In the genomic region with DNA sequence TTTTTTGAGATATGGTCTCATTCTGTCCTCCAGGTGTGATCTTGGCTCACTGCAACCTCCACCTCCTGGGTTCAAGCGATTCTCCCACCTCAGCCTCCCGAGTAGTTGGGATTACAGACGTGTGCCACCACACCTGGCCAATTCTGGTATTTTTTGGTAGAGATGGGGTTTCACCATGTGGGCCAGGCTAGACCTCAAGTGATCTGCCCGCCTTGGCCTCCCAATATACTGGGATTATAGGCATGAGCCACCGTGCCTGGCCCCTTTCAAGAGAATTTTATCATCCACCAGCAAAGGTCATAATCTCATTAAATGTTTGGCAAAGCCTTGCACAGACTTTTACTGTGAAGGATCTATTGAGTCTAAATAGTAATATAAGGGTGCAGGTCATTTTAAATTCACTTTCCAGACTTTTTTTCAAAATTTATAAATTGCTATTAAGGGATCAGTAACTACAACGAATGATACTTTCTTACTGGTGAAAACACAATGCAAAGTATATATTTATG, we compare ENCODE assay signal across 13 cellular contexts. TPM values are rescaled to one million over a fixed set of nuclear protein-coding genes. Genes with fewer than 3 reads are reported as not detected.
DNase-seq lines count a peak whose midpoint lies in the region; ATAC-seq, FAIRE-seq and TF ChIP-seq lines count a peak whose summit lies in the region.
"Had no signal": no experiment of that assay in that cellular context is flagged by ENCODE, and none has a peak within 500 bp of the region (broad histone marks: within the 10 kb centered on the region; RNA-seq: fewer than 3 reads in every experiment).

No MANE protein-coding gene starts in this region.

- no peak for FAIRE-seq in H1 (lab: Jason Lieb, UNC)

- no peak overlapping the region for H4K5ac ChIP-seq in H1 (ENCODE audit: insufficient read length, low read depth, low read length)

- no peak overlapping the region for H2BK15ac ChIP-seq in H1 (ENCODE audit: low read length)

- no peak overlapping the region for H3K18ac ChIP-seq in H1 (ENCODE audit: extremely low read depth, low read length)

- H2AK5ac ChIP-seq in H1 (ENCODE audit: low read depth, low read length): no peak overlapping the region

- no peak for DNase-seq in activated CD8-positive, alpha-beta memory T cell treated with anti-CD3 and anti-CD28 coated beads, Interleukin-2, amount 10 ng/mL, durations not matched to agents 7 days and 5 days
- DNase-seq in activated CD8-positive, alpha-beta memory T cell treated with anti-CD3 and anti-CD28 coated beads, Interleukin-2, amount 50 U/mL, for 4 hours: no peak
- DNase-seq in PC-3 (no peak), H1 (ENCODE audit: low read depth in 1 of 2, low spot score in 2 of 2) (no peak), gastrocnemius medialis (no peak), ACHN (no peak), DMS 273 treated with DMSO at 0.1 percent for 48 hours (lab: John Stamatoyannopoulos, UW) (no peak)
- DNase-seq: IMR-90; left ventricle myocardium superior; spleen; stimulated activated naive CD4-positive, alpha-beta T cell had no signal

- no peak overlapping the region for H2BK5ac ChIP-seq in H1 (ENCODE audit: low read depth, low read length)

- no peak for TF ChIP-seq CTCF in PC-3 (conservative IDR thresholded peaks at IDR 0.05; ENCODE audit: low read depth, low read length)
- no peak for TF ChIP-seq CTCF in H1 (IDR thresholded peaks at IDR 0.05; ENCODE audit: control extremely low read depth in 1 of 3, insufficient read depth in 1 of 3, low read depth in 1 of 3, low read length in 3 of 3)
- no peak for TF ChIP-seq CTCF in gastrocnemius medialis (IDR thresholded peaks at IDR 0.05 in 4 of 5, conservative IDR thresholded peaks at IDR 0.05 in 1 of 5)

- H3K9ac ChIP-seq in PC-3 (ENCODE audit: low read length) (peak overlapping the region; percentile 92; the same call in 1 of the 2 replicates), H1 (replicated peaks in 1 of 4; ENCODE audit: extremely low read depth in 1 of 4, low read depth in 3 of 4, low read length in 3 of 4) (no peak overlapping the region)

- BruUV-seq in PC-3 (replicated peaks; lab: Mats Ljungman, UMichigan): no TSS peak

- no peak overlapping the region for H2BK12ac ChIP-seq in H1 (ENCODE audit: low read depth, low read length)

- H3K27me3 Mint-ChIP-seq in activated CD8-positive, alpha-beta memory T cell treated with anti-CD3 and anti-CD28 coated beads, Interleukin-2, amount 10 ng/mL, durations not matched to agents 7 days and 5 days: no peaks in the 10 kb centered on the region

- H2BK120ac ChIP-seq in H1 (replicated peaks; ENCODE audit: low read depth, low read length): no peak overlapping the region

- H4K8ac ChIP-seq in H1 (ENCODE audit: extremely low read depth, insufficient read depth, low read length): no peak overlapping the region; the same call in 1 of the 2 replicates

- ATAC-seq in activated CD8-positive, alpha-beta memory T cell treated with anti-CD3 and anti-CD28 coated beads, Interleukin-2, amount 10 ng/mL, durations not matched to agents 7 days and 5 days: no peak
- no peak for ATAC-seq in PC-3
- no peak for ATAC-seq in gastrocnemius medialis
- ATAC-seq in HG02588 (IDR thresholded peaks at IDR 0.05; ENCODE audit: unreplicated experiment): no peak
- ATAC-seq: esophagus mucosa, left ventricle myocardium superior had no signal

- no peak for TF ChIP-seq EP300 in H1 (IDR thresholded peaks at IDR 0.05; ENCODE audit: borderline replicate concordance in 1 of 2, low read depth in 2 of 2, low read length in 2 of 2)

- no peaks in the 10 kb centered on the region for H3K9me2 ChIP-seq in PC-3 (replicated peaks; ENCODE audit: low read length)

- no peak overlapping the region for H2BK20ac ChIP-seq in H1 (ENCODE audit: low read length)

- CTCF ChIA-PET in activated CD8-positive, alpha-beta memory T cell treated with anti-CD3 and anti-CD28 coated beads, Interleukin-2, amount 10 ng/mL, durations not matched to agents 7 days and 5 days (lab: Charles Lee): interaction anchor here (2.0 kb wide), 1 partner anchor 87 kb away, joined by 9 read pairs; no protein-coding TSS in a partner anchor
- CTCF ChIA-PET in PC-3 (lab: Charles Lee) (no interaction called here), H1 (lab: Charles Lee; ENCODE audit: partially characterized antibody) (interaction anchor here (1.4 kb wide), 1 partner anchor 89 kb away, joined by 7 read pairs; no protein-coding TSS in a partner anchor)

- peaks cover 10% of the 10 kb centered on the region for H3K23me2 ChIP-seq in H1 (ENCODE audit: low read depth, low read length)

- H3K56ac ChIP-seq in H1 (replicated peaks; ENCODE audit: insufficient read length, low read depth, low read length): no peak overlapping the region

- H3K4me1 ChIP-seq in PC-3 (ENCODE audit: insufficient read depth, low read length) (peaks cover 24% of the 10 kb centered on the region), H1 (replicated peaks in 1 of 4; ENCODE audit: control insufficient read depth in 3 of 4, insufficient read depth in 4 of 4, low read length in 3 of 4) (peaks cover 0 to 6% (median 1%) of the 10 kb centered on the region in 4 experiments; a peak in 3 of 7 replicates), gastrocnemius medialis (peaks cover 53 to 66% of the 10 kb centered on the region in 2 donors)

- 74% methylated on average over 6 of the region's 6 CpGs; no CpG with 5 or more reads in 1 of the 2 experiments for WGBS in H1 (ENCODE audit: extremely low coverage in 1 of 2, insufficient coverage in 1 of 2, insufficient read length in 1 of 2, insufficient replicate concordance in 2 of 2, low coverage in 1 of 2, low lambda C conversion rate in 2 of 2, missing lambda C conversion rate in 1 of 2), 2 experiments

- no peaks in the 10 kb centered on the region for H3K9me3 Mint-ChIP-seq in activated CD8-positive, alpha-beta memory T cell treated with anti-CD3 and anti-CD28 coated beads, Interleukin-2, amount 10 ng/mL, durations not matched to agents 7 days and 5 days (ENCODE audit: low read depth)

- intact Hi-C loops in PC-3 (cut with micrococcal nuclease) (no loop called here), gastrocnemius medialis (cut with DNase I; ENCODE audit: low total_unique reads) (loop anchor here (5.0 kb wide), 2 partner anchors 250 to 530 kb away; no protein-coding TSS in a partner anchor)

- H3K36me3 ChIP-seq in PC-3 (ENCODE audit: low read depth, low read length): peaks cover 12% of the 10 kb centered on the region
- peaks cover under 1 to 17% (median 10%) of the 10 kb centered on the region in 4 experiments; a peak in 6 of 8 replicates for H3K36me3 ChIP-seq in H1 (ENCODE audit: control insufficient read depth in 2 of 4, insufficient read depth in 4 of 4, low read length in 3 of 4)
- peaks cover 0 to 18% of the 10 kb centered on the region in 2 donors for H3K36me3 ChIP-seq in gastrocnemius medialis

- H3K9me3 ChIP-seq in PC-3 (ENCODE audit: low read length): no peaks in the 10 kb centered on the region
- no peaks in the 10 kb centered on the region for H3K9me3 ChIP-seq in H1 (ENCODE audit: insufficient read depth in 2 of 2, low read depth in 1 of 2, low read length in 1 of 2)
- H3K9me3 ChIP-seq in gastrocnemius medialis: no peaks in the 10 kb centered on the region
- H3K9me3 ChIP-seq: spleen had no signal

- no peak overlapping the region for H3K14ac ChIP-seq in H1 (ENCODE audit: insufficient read length)

- H3K27me3 ChIP-seq in PC-3 (ENCODE audit: low read length) (no peaks in the 10 kb centered on the region), H1 (replicated peaks in 1 of 4; ENCODE audit: control insufficient read depth in 3 of 4, extremely low read depth in 1 of 4, insufficient read depth in 3 of 4, low read length in 3 of 4) (no peaks in the 10 kb centered on the region), gastrocnemius medialis (no peaks in the 10 kb centered on the region)
- H3K27me3 ChIP-seq: spleen had no signal

- H4K20me1 ChIP-seq in PC-3 (ENCODE audit: low read length) (peaks cover 14% of the 10 kb centered on the region; the same call in 1 of the 2 replicates), H1 (replicated peaks in 1 of 2; ENCODE audit: control insufficient read depth in 1 of 2, insufficient read depth in 2 of 2, low read length in 2 of 2) (peaks cover 0 to 2% of the 10 kb centered on the region in 2 experiments)

- no peak overlapping the region for H4K91ac ChIP-seq in H1 (replicated peaks; ENCODE audit: insufficient read length, low read length)

- peak overlapping the region; percentile 23 for H3K4me3 Mint-ChIP-seq in activated CD8-positive, alpha-beta memory T cell treated with anti-CD3 and anti-CD28 coated beads, Interleukin-2, amount 10 ng/mL, durations not matched to agents 7 days and 5 days

- H3K23ac ChIP-seq in H1 (ENCODE audit: insufficient read length): no peak overlapping the region

- TF ChIP-seq RAD21 in H1 (IDR thresholded peaks at IDR 0.05 in 1 of 2, conservative IDR thresholded peaks at IDR 0.05 in 1 of 2; ENCODE audit: low read depth in 2 of 2, low read length in 2 of 2): no peak

- TF ChIP-seq POLR2A in H1 (IDR thresholded peaks at IDR 0.05; ENCODE audit: control extremely low read depth in 1 of 2, low read depth in 2 of 2, low read length in 2 of 2): no peak
- no peak for TF ChIP-seq POLR2A in gastrocnemius medialis (IDR thresholded peaks at IDR 0.05)

- H3K79me2 ChIP-seq in PC-3 (ENCODE audit: low read length) (peaks cover 81% of the 10 kb centered on the region), H1 (ENCODE audit: control insufficient read depth in 1 of 2, insufficient read depth in 2 of 2, low read length in 2 of 2) (peaks cover 2 to 65% of the 10 kb centered on the region in 2 experiments; a peak in 3 of 4 replicates)

- H3K27ac ChIP-seq in PC-3 (ENCODE audit: low read length) (no peak overlapping the region), H1 (ENCODE audit: low read depth, low read length) (no peak overlapping the region), gastrocnemius medialis (peak overlapping the region; percentile 95 to 98 (median 97))

- no peak overlapping the region for H3K27ac Mint-ChIP-seq in activated CD8-positive, alpha-beta memory T cell treated with anti-CD3 and anti-CD28 coated beads, Interleukin-2, amount 10 ng/mL, durations not matched to agents 7 days and 5 days

- no peaks in the 10 kb centered on the region; the same call in 1 of the 2 replicates for H3K79me1 ChIP-seq in H1 (ENCODE audit: low read depth, low read length)

- H3K4ac ChIP-seq in H1 (replicated peaks; ENCODE audit: insufficient read length, low read depth, low read length): no peak overlapping the region

- H3K4me3 ChIP-seq in PC-3 (ENCODE audit: low read length) (peak overlapping the region; percentile 89), H1 (ENCODE audit: extremely low read depth in 1 of 4, insufficient read depth in 2 of 4, low read depth in 3 of 4, low read length in 4 of 4) (peak overlapping the region in 2 of 4 experiments; percentile 84 to 86; a peak in 2 of 8 replicates), gastrocnemius medialis (peak overlapping the region; percentile 85 to 96 (median 92))

- POLR2A ChIA-PET in PC-3 (lab: Charles Lee; ENCODE audit: unreplicated experiment): no interaction called here
- POLR2A ChIA-PET in H1 (lab: Charles Lee; ENCODE audit: partially characterized antibody): interaction anchor here (1.1 to 1.5 kb wide), 3 partner anchors 16 to 52 kb away, joined by 3 read pairs; no protein-coding TSS in a partner anchor

- H2AFZ ChIP-seq in PC-3 (ENCODE audit: low read length) (no peak overlapping the region), H1 (ENCODE audit: low read length) (no peak overlapping the region)

- H3K4me2 ChIP-seq in PC-3 (ENCODE audit: low read length) (peak overlapping the region; percentile 90), H1 (ENCODE audit: insufficient read depth in 1 of 2, low read depth in 2 of 2, low read length in 2 of 2) (peak overlapping the region; percentile 14 to 77; a peak in 2 of 4 replicates)

- peaks cover 43% of the 10 kb centered on the region for H3K4me1 Mint-ChIP-seq in activated CD8-positive, alpha-beta memory T cell treated with anti-CD3 and anti-CD28 coated beads, Interleukin-2, amount 10 ng/mL, durations not matched to agents 7 days and 5 days

- peaks cover 12% of the 10 kb centered on the region for H3K36me3 Mint-ChIP-seq in activated CD8-positive, alpha-beta memory T cell treated with anti-CD3 and anti-CD28 coated beads, Interleukin-2, amount 10 ng/mL, durations not matched to agents 7 days and 5 days

- H3F3A ChIP-seq in PC-3 (ENCODE audit: low read length, unreplicated experiment): no peaks in the 10 kb centered on the region

- in situ Hi-C loops in gastrocnemius medialis (cut with MboI; ENCODE audit: low sequenced_read_pairs in 4 of 4) (loop anchor here in 1 of 4 donors (5.0 kb wide), 1 partner anchor 90 kb away; no protein-coding TSS in a partner anchor), ACHN (cut with HindIII; ENCODE audit: low pct_ligation_motif_present, low pct_unique_long_range_greater_than_20kb, low sequenced_read_pairs) (no loop called here)

RNA-seq across cellular contexts. Expression of gene HADHA, which starts 2.5 kb away (rescaled TPM):
- total RNA-seq in activated CD8-positive, alpha-beta memory T cell treated with anti-CD3 and anti-CD28 coated beads, Interleukin-2, amount 10 ng/mL, durations not matched to agents 7 days and 5 days: 100 to 1,000 TPM; 117 to 145 TPM
- total RNA-seq in PC-3 (2014; rRNA removed): 128 and 131 TPM in 2 replicates
- 126 and 131 TPM in 2 replicates for total RNA-seq in H1 (2021; fragmentation: NEBNext Ultra II Directional; extraction: Animal tissue kit (Norgen Biotek cat#: 25700))
- polyA plus RNA-seq in H1 (2011; rRNA removed): 52.7 and 64.6 TPM in 2 replicates
- polyA plus RNA-seq in H1 (2011; cell fraction: cytosol; rRNA removed): 80.8 TPM
- polyA plus RNA-seq in H1 (2011; cell fraction: nucleus; rRNA removed): 84.6 TPM
- polyA plus RNA-seq in H1 (2012, experiment 1 of 2): 116 to 127 TPM (median 126 TPM) in 4 replicates
- 31.2 TPM for polyA plus RNA-seq in H1 (2012, experiment 2 of 2)
- polyA plus RNA-seq in H1 (2013, experiment 1 of 2): 83.2 TPM
- polyA plus RNA-seq in H1 (2013, experiment 2 of 2): 76.6 TPM
- 117 and 126 TPM in 2 replicates for polyA minus RNA-seq in H1 (2011; rRNA and poly(A)+ RNA removed)
- 64.5 TPM for polyA minus RNA-seq in H1 (2011; cell fraction: cytosol; rRNA and poly(A)+ RNA removed)
- 60.4 TPM for polyA minus RNA-seq in H1 (2011; cell fraction: nucleus; rRNA and poly(A)+ RNA removed)
- total RNA-seq in gastrocnemius medialis: 100 to 1,000 TPM; 443 to 480 (median 462) TPM

RNA-seq across cellular contexts. Expression of gene HADHB, which starts 2.8 kb away (rescaled TPM):
- total RNA-seq in activated CD8-positive, alpha-beta memory T cell treated with anti-CD3 and anti-CD28 coated beads, Interleukin-2, amount 10 ng/mL, durations not matched to agents 7 days and 5 days: 10 to 100 TPM; 55.8 to 83.5 TPM
- total RNA-seq in PC-3 (2014; rRNA removed): 58.3 and 72.3 TPM in 2 replicates
- 52.3 and 57.3 TPM in 2 replicates for total RNA-seq in H1 (2021; fragmentation: NEBNext Ultra II Directional; extraction: Animal tissue kit (Norgen Biotek cat#: 25700))
- 39.2 and 47.7 TPM in 2 replicates for polyA plus RNA-seq in H1 (2011; rRNA removed)
- 46.8 TPM for polyA plus RNA-seq in H1 (2011; cell fraction: cytosol; rRNA removed)
- 29.5 TPM for polyA plus RNA-seq in H1 (2011; cell fraction: nucleus; rRNA removed)
- 42.2 to 53.0 TPM (median 47.4 TPM) in 4 replicates for polyA plus RNA-seq in H1 (2012, experiment 1 of 2)
- 17.9 TPM for polyA plus RNA-seq in H1 (2012, experiment 2 of 2)
- polyA plus RNA-seq in H1 (2013, experiment 1 of 2): 31.6 TPM
- polyA plus RNA-seq in H1 (2013, experiment 2 of 2): 29.6 TPM
- polyA minus RNA-seq in H1 (2011; rRNA and poly(A)+ RNA removed): 76.3 and 83.8 TPM in 2 replicates
- polyA minus RNA-seq in H1 (2011; cell fraction: cytosol; rRNA and poly(A)+ RNA removed): 23.3 TPM
- polyA minus RNA-seq in H1 (2011; cell fraction: nucleus; rRNA and poly(A)+ RNA removed): 29.7 TPM
- total RNA-seq in gastrocnemius medialis: 100 to 1,000 TPM; 719 to 936 (median 781) TPM

Comparison
In these comparisons a context has a peak if more than half of its experiments do, and no peak if none do; other contexts are left out.
1. H3K27ac ChIP-seq: peak in gastrocnemius medialis (4 of 4); none in PC-3 (single experiment) and H1 (single experiment).